ENCODE assay signal across 9 cellular contexts in the genomic region with DNA sequence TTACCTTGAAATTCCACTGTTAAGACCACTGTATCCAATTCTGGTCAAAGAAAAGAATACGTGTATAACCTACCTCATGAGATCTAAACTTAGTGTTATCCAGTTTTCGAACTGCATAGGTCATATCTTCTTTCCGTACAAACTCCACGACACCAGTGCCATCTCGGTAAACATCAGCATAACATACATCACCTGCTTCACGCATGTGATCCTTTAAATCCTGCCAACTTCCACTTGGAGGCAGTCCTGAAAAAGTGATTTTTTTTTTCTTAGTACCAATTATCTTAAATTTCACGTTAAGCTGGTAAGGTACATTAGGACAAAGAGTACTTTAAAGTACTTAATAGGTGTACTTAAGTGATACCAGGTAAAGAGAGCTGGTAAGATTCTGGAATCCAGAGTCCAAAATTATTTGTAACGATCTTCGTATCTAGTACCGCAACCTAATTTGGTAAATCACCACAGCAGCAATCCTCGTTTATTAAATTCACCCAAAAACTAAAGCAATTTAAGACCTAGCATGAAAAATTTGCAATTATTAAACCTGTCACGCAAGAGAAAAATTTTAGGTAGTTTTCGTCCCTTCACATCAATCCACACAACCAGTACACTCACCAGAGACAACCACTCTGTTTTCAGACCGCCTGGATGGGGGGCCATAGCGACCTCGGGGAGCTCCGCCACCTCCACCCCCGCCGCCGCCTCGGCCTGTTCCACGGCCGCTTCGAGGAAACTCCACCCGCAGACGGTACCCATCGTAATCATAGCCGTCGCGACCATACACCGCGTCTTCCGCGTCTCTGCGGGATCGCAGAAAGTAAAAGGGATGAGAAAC. TPM values are rescaled to one million over a fixed set of nuclear protein-coding genes. Genes with fewer than 3 reads are reported as not detected.
DNase-seq lines count a peak whose midpoint lies in the region; ATAC-seq, FAIRE-seq and TF ChIP-seq lines count a peak whose summit lies in the region.
"Had no signal": no experiment of that assay in that cellular context is flagged by ENCODE, and none has a peak within 500 bp of the region (broad histone marks: within the 10 kb centered on the region; RNA-seq: fewer than 3 reads in every experiment).

No MANE protein-coding gene starts in this region.

- peak overlapping the region; percentile 100 for H3K4me3 Mint-ChIP-seq in activated CD8-positive, alpha-beta memory T cell treated with anti-CD3 and anti-CD28 coated beads, Interleukin-2, amount 10 ng/mL, durations not matched to agents 7 days and 5 days
- H3K4me3 Mint-ChIP-seq in activated naive CD8-positive, alpha-beta T cell treated with anti-CD3 and anti-CD28 coated beads, Interleukin-2, amount 50 U/mL, for 24 hours: peak overlapping the region; percentile 88

- peaks cover 49% of the 10 kb centered on the region for H4K20me1 ChIP-seq in HepG2 (ENCODE audit: insufficient read depth, low read length)

- H3K27ac ChIP-seq in HepG2 (ENCODE audit: extremely low read length, insufficient read depth, low read length) (peak overlapping the region; percentile 99), thyroid gland (peak overlapping the region; percentile 92 to 99 (median 99))

- in situ Hi-C loops in HepG2 (cut with HindIII; ENCODE audit: extremely low pct_ligation_motif_present, low pct_unique_long_range_greater_than_20kb): loop anchor here (5.0 kb wide), 1 partner anchor 81 kb away; no protein-coding TSS in a partner anchor

- POLR2A ChIA-PET in HepG2 (lab: Yijun Ruan, JAX): interaction anchor here (1.2 to 3.8 kb wide), 16 partner anchors 10 to 625 kb away, joined by 5 to 71 read pairs (median 18); partner anchors contain the start of genes DYNLL2, MRPS23 and VEZF1

- TF ChIP-seq EP300 in HepG2 (IDR thresholded peaks at IDR 0.05; ENCODE audit: low read depth in 2 of 2, low read length in 2 of 2): no peak
- no peak for TF ChIP-seq EP300 in HepG2 (CRISPR knock-in tag; IDR thresholded peaks at IDR 0.05; ENCODE audit: borderline replicate concordance)

- TF ChIP-seq POLR2A in HepG2 (IDR thresholded peaks at IDR 0.05; ENCODE audit: insufficient read depth in 1 of 2, low read depth in 2 of 2, low read length in 2 of 2): no peak
- no peak for TF ChIP-seq POLR2A in thyroid gland (IDR thresholded peaks at IDR 0.05)

- H3K79me2 ChIP-seq in HepG2 (ENCODE audit: insufficient read depth, low read length): peaks cover 54% of the 10 kb centered on the region

- H3K27me3 ChIP-seq in HepG2 (ENCODE audit: control insufficient read depth in 1 of 2, insufficient read depth in 2 of 2, low read length in 2 of 2) (no peaks in the 10 kb centered on the region; a peak in 1 of 5 replicates), thyroid gland (no peaks in the 10 kb centered on the region)

- H3K9me3 Mint-ChIP-seq in activated CD8-positive, alpha-beta memory T cell treated with anti-CD3 and anti-CD28 coated beads, Interleukin-2, amount 10 ng/mL, durations not matched to agents 7 days and 5 days (ENCODE audit: low read depth): no peaks in the 10 kb centered on the region
- no peaks in the 10 kb centered on the region for H3K9me3 Mint-ChIP-seq in activated naive CD8-positive, alpha-beta T cell treated with anti-CD3 and anti-CD28 coated beads, Interleukin-2, amount 50 U/mL, for 24 hours

- DNase-seq in activated CD8-positive, alpha-beta memory T cell treated with anti-CD3 and anti-CD28 coated beads, Interleukin-2, amount 10 ng/mL, durations not matched to agents 7 days and 5 days: no peak
- DNase-seq in activated CD8-positive, alpha-beta memory T cell treated with anti-CD3 and anti-CD28 coated beads for 24 hours: no peak
- no peak for DNase-seq in activated naive CD8-positive, alpha-beta T cell treated with anti-CD3 and anti-CD28 coated beads, Interleukin-2, amount 50 U/mL, for 24 hours
- DNase-seq in HepG2 (ENCODE audit: low spot score) (no peak), thyroid gland (no peak), hypothalamus (lab: John Stamatoyannopoulos, UW) (no peak)

- intact Hi-C loops in HepG2 (cut with micrococcal nuclease; ENCODE audit: unreplicated experiment): no loop called here
- intact Hi-C loops in thyroid gland (cut with DNase I): loop anchor here (2.0 to 5.0 kb wide), 2 partner anchors 77 to 106 kb away; partner anchors contain the start of gene DYNLL2

- no peak for TF ChIP-seq CTCF in HepG2 (CRISPR knock-in tag; IDR thresholded peaks at IDR 0.05)
- no peak for TF ChIP-seq CTCF in thyroid gland (IDR thresholded peaks at IDR 0.05)

- H3K4me3 ChIP-seq in HepG2 (replicated peaks in 1 of 3; ENCODE audit: insufficient read depth in 1 of 3, low read depth in 2 of 3, low read length in 3 of 3) (peak overlapping the region; percentile 79 to 99 (median 92)), thyroid gland (replicated peaks in 1 of 3) (peak overlapping the region; percentile 87 to 100 (median 98))

- H3K9me3 ChIP-seq in HepG2 (ENCODE audit: low read length) (no peaks in the 10 kb centered on the region), thyroid gland (no peaks in the 10 kb centered on the region)

- ATAC-seq in activated CD8-positive, alpha-beta memory T cell treated with anti-CD3 and anti-CD28 coated beads, Interleukin-2, amount 10 ng/mL, durations not matched to agents 7 days and 5 days: peak; percentile 4
- ATAC-seq in activated naive CD8-positive, alpha-beta T cell treated with anti-CD3 and anti-CD28 coated beads, Interleukin-2, amount 50 U/mL, for 24 hours: no peak
- ATAC-seq in HepG2: no peak
- no peak for ATAC-seq in HG03025 (IDR thresholded peaks at IDR 0.05; ENCODE audit: low FRiP score, unreplicated experiment)
- no peak for ATAC-seq in GM19023 (IDR thresholded peaks at IDR 0.05; ENCODE audit: unreplicated experiment)

- H3K4me1 Mint-ChIP-seq in activated CD8-positive, alpha-beta memory T cell treated with anti-CD3 and anti-CD28 coated beads, Interleukin-2, amount 10 ng/mL, durations not matched to agents 7 days and 5 days: peaks cover 51% of the 10 kb centered on the region
- peaks cover 76% of the 10 kb centered on the region for H3K4me1 Mint-ChIP-seq in activated naive CD8-positive, alpha-beta T cell treated with anti-CD3 and anti-CD28 coated beads, Interleukin-2, amount 50 U/mL, for 24 hours

- CTCF ChIA-PET in activated CD8-positive, alpha-beta memory T cell treated with anti-CD3 and anti-CD28 coated beads, Interleukin-2, amount 10 ng/mL, durations not matched to agents 7 days and 5 days (lab: Charles Lee): interaction anchor here (0.6 to 2.7 kb wide), 7 partner anchors 9 to 149 kb away, joined by 3 to 11 read pairs (median 5); no protein-coding TSS in a partner anchor
- CTCF ChIA-PET in HepG2 (lab: Yijun Ruan, JAX; ENCODE audit: low intra/inter-chr PET ratio, low total read pairs): interaction anchor here (1.2 kb wide), 1 partner anchor 107 kb away, joined by 3 read pairs; no protein-coding TSS in a partner anchor

- H3K4me2 ChIP-seq in HepG2 (ENCODE audit: low read depth, low read length): peak overlapping the region; percentile 91

- H3K4me1 ChIP-seq in HepG2 (ENCODE audit: insufficient read depth, low read length): peaks cover 65% of the 10 kb centered on the region
- H3K4me1 ChIP-seq in thyroid gland: peaks cover 17 to 24% of the 10 kb centered on the region in 2 donors

- H2AFZ ChIP-seq in HepG2 (ENCODE audit: low read length): no peak overlapping the region

- H3K27me3 Mint-ChIP-seq in activated CD8-positive, alpha-beta memory T cell treated with anti-CD3 and anti-CD28 coated beads, Interleukin-2, amount 10 ng/mL, durations not matched to agents 7 days and 5 days: no peaks in the 10 kb centered on the region
- H3K27me3 Mint-ChIP-seq in activated naive CD8-positive, alpha-beta T cell treated with anti-CD3 and anti-CD28 coated beads, Interleukin-2, amount 50 U/mL, for 24 hours: peaks cover 4% of the 10 kb centered on the region

- no peak for TF ChIP-seq RAD21 in HepG2 (CRISPR knock-in tag; IDR thresholded peaks at IDR 0.05)

- H3K36me3 Mint-ChIP-seq in activated CD8-positive, alpha-beta memory T cell treated with anti-CD3 and anti-CD28 coated beads, Interleukin-2, amount 10 ng/mL, durations not matched to agents 7 days and 5 days: peaks cover 59% of the 10 kb centered on the region
- H3K36me3 Mint-ChIP-seq in activated naive CD8-positive, alpha-beta T cell treated with anti-CD3 and anti-CD28 coated beads, Interleukin-2, amount 50 U/mL, for 24 hours (ENCODE audit: low read depth): peaks cover 83% of the 10 kb centered on the region

- H3K9ac ChIP-seq in HepG2 (ENCODE audit: insufficient read depth, low read depth, low read length): peak overlapping the region; percentile 100

- 1% methylated on average over 34 of the region's 36 CpGs for WGBS in HepG2 (ENCODE audit: low lambda C conversion rate)
- WGBS in thyroid gland, 2 donors: 8% methylated on average over 25 to 32 of the region's 36 CpGs

- BruUV-seq in HepG2 (replicated peaks; lab: Mats Ljungman, UMichigan): no TSS peak

- H3K36me3 ChIP-seq in HepG2 (replicated peaks in 1 of 2; ENCODE audit: control insufficient read depth in 1 of 2, insufficient read depth in 2 of 2, low read length in 2 of 2): peaks cover 4 to 43% of the 10 kb centered on the region in 2 experiments
- peaks cover 29 to 38% of the 10 kb centered on the region in 2 donors for H3K36me3 ChIP-seq in thyroid gland

- no peak for FAIRE-seq in HepG2 (lab: Jason Lieb, UNC)
- FAIRE-seq: G401.6 had no signal

- H3K27ac Mint-ChIP-seq in activated CD8-positive, alpha-beta memory T cell treated with anti-CD3 and anti-CD28 coated beads, Interleukin-2, amount 10 ng/mL, durations not matched to agents 7 days and 5 days: peak overlapping the region; percentile 100
- peak overlapping the region; percentile 100 for H3K27ac Mint-ChIP-seq in activated naive CD8-positive, alpha-beta T cell treated with anti-CD3 and anti-CD28 coated beads, Interleukin-2, amount 50 U/mL, for 24 hours

RNA-seq across cellular contexts. Expression of gene SRSF1, which starts 1.1 kb away (rescaled TPM):
- 100 to 1,000 TPM; 365 to 418 TPM for total RNA-seq in activated CD8-positive, alpha-beta memory T cell treated with anti-CD3 and anti-CD28 coated beads, Interleukin-2, amount 10 ng/mL, durations not matched to agents 7 days and 5 days
- 445 and 520 TPM in 2 replicates for total RNA-seq in HepG2 (2016; rRNA removed; fragmentation: Illumina TruSeq; extraction: Trizol)
- 40.7 and 51.5 TPM in 2 replicates for total RNA-seq in HepG2 (2016; cell fraction: cytosol; rRNA removed; fragmentation: Illumina TruSeq; extraction: Trizol; ENCODE audit: low read depth)
- total RNA-seq in HepG2 (2016; cell fraction: insoluble cytoplasmic fraction; rRNA removed; fragmentation: Illumina TruSeq; extraction: Trizol): 472 and 528 TPM in 2 replicates
- total RNA-seq in HepG2 (2016; cell fraction: membrane; rRNA removed; fragmentation: Illumina TruSeq; extraction: Trizol): 120 and 137 TPM in 2 replicates
- total RNA-seq in HepG2 (2016; cell fraction: nucleus; rRNA removed; fragmentation: Illumina TruSeq; extraction: Trizol): 332 and 353 TPM in 2 replicates
- polyA plus RNA-seq in HepG2 (2011; rRNA removed): 142 and 144 TPM in 2 replicates
- polyA plus RNA-seq in HepG2 (2011; cell fraction: cytosol; rRNA removed): 61.9 and 82.9 TPM in 2 replicates
- 1,130 and 1,625 TPM in 2 replicates for polyA plus RNA-seq in HepG2 (2011; cell fraction: nucleus; rRNA removed)
- polyA plus RNA-seq in HepG2 (2012): 96.9 and 161 TPM in 2 replicates
- 19.4 and 20.4 TPM in 2 replicates for polyA plus RNA-seq in HepG2 (2016; cell fraction: cytosol; fragmentation: Illumina TruSeq; extraction: Trizol; ENCODE audit: low read depth)
- 411 and 445 TPM in 2 replicates for polyA plus RNA-seq in HepG2 (2016; cell fraction: insoluble cytoplasmic fraction; fragmentation: Illumina TruSeq; extraction: Trizol; ENCODE audit: low read depth)
- polyA plus RNA-seq in HepG2 (2016; cell fraction: membrane; fragmentation: Illumina TruSeq; extraction: Trizol; ENCODE audit: low read depth): 54.7 and 57.3 TPM in 2 replicates
- 359 and 383 TPM in 2 replicates for polyA plus RNA-seq in HepG2 (2016; cell fraction: nucleus; fragmentation: Illumina TruSeq; extraction: Trizol; ENCODE audit: insufficient read depth, low read depth)
- polyA minus RNA-seq in HepG2 (2011; rRNA and poly(A)+ RNA removed; ENCODE audit: low replicate concordance): 673 and 710 TPM in 2 replicates
- 78.3 and 89.3 TPM in 2 replicates for polyA minus RNA-seq in HepG2 (2011; cell fraction: cytosol; rRNA and poly(A)+ RNA removed)
- polyA minus RNA-seq in HepG2 (2011; cell fraction: nucleus; rRNA and poly(A)+ RNA removed): 1,057 and 1,237 TPM in 2 replicates
- 100 to 1,000 TPM; 181 to 266 (median 214) TPM for total RNA-seq in thyroid gland

RNA-seq across cellular contexts. Expression of gene VEZF1, which starts 17.9 kb away (rescaled TPM):
- total RNA-seq in activated CD8-positive, alpha-beta memory T cell treated with anti-CD3 and anti-CD28 coated beads, Interleukin-2, amount 10 ng/mL, durations not matched to agents 7 days and 5 days: 10 to 100 TPM; 33.2 to 37.6 TPM
- 45.9 and 48.0 TPM in 2 replicates for total RNA-seq in HepG2 (2016; rRNA removed; fragmentation: Illumina TruSeq; extraction: Trizol)
- 8.8 and 10.8 TPM in 2 replicates for total RNA-seq in HepG2 (2016; cell fraction: cytosol; rRNA removed; fragmentation: Illumina TruSeq; extraction: Trizol; ENCODE audit: low read depth)
- 41.9 and 43.4 TPM in 2 replicates for total RNA-seq in HepG2 (2016; cell fraction: insoluble cytoplasmic fraction; rRNA removed; fragmentation: Illumina TruSeq; extraction: Trizol)
- 42.3 and 48.6 TPM in 2 replicates for total RNA-seq in HepG2 (2016; cell fraction: membrane; rRNA removed; fragmentation: Illumina TruSeq; extraction: Trizol)
- total RNA-seq in HepG2 (2016; cell fraction: nucleus; rRNA removed; fragmentation: Illumina TruSeq; extraction: Trizol): 31.1 and 37.8 TPM in 2 replicates
- 41.3 and 49.7 TPM in 2 replicates for polyA plus RNA-seq in HepG2 (2011; rRNA removed)
- polyA plus RNA-seq in HepG2 (2011; cell fraction: cytosol; rRNA removed): 27.7 and 34.7 TPM in 2 replicates
- 30.2 and 33.3 TPM in 2 replicates for polyA plus RNA-seq in HepG2 (2011; cell fraction: nucleus; rRNA removed)
- polyA plus RNA-seq in HepG2 (2012): 38.9 and 45.7 TPM in 2 replicates
- 7.1 and 7.4 TPM in 2 replicates for polyA plus RNA-seq in HepG2 (2016; cell fraction: cytosol; fragmentation: Illumina TruSeq; extraction: Trizol; ENCODE audit: low read depth)
- 34.8 and 42.4 TPM in 2 replicates for polyA plus RNA-seq in HepG2 (2016; cell fraction: insoluble cytoplasmic fraction; fragmentation: Illumina TruSeq; extraction: Trizol; ENCODE audit: low read depth)
- 22.0 and 25.5 TPM in 2 replicates for polyA plus RNA-seq in HepG2 (2016; cell fraction: membrane; fragmentation: Illumina TruSeq; extraction: Trizol; ENCODE audit: low read depth)
- polyA plus RNA-seq in HepG2 (2016; cell fraction: nucleus; fragmentation: Illumina TruSeq; extraction: Trizol; ENCODE audit: insufficient read depth, low read depth): 46.2 and 49.1 TPM in 2 replicates
- 41.4 and 56.9 TPM in 2 replicates for polyA minus RNA-seq in HepG2 (2011; rRNA and poly(A)+ RNA removed; ENCODE audit: low replicate concordance)
- 31.2 and 37.3 TPM in 2 replicates for polyA minus RNA-seq in HepG2 (2011; cell fraction: cytosol; rRNA and poly(A)+ RNA removed)
- 32.7 and 46.6 TPM in 2 replicates for polyA minus RNA-seq in HepG2 (2011; cell fraction: nucleus; rRNA and poly(A)+ RNA removed)
- 100 to 1,000 TPM in 1 of 4 donors, 10 to 100 TPM in 3; 88.5 to 147 (median 91.4) TPM for total RNA-seq in thyroid gland

RNA-seq across cellular contexts. Expression of gene CUEDC1, which starts 50.7 kb away (rescaled TPM):
- not detected for total RNA-seq in activated CD8-positive, alpha-beta memory T cell treated with anti-CD3 and anti-CD28 coated beads, Interleukin-2, amount 10 ng/mL, durations not matched to agents 7 days and 5 days
- total RNA-seq in HepG2 (2016; rRNA removed; fragmentation: Illumina TruSeq; extraction: Trizol) (4.2 and 7.4 TPM in 2 replicates), thyroid gland (10 to 100 TPM; 25.6 to 32.3 (median 29.9) TPM)
- total RNA-seq in HepG2 (2016; cell fraction: cytosol; rRNA removed; fragmentation: Illumina TruSeq; extraction: Trizol; ENCODE audit: low read depth): 4.1 and 4.7 TPM in 2 replicates
- total RNA-seq in HepG2 (2016; cell fraction: insoluble cytoplasmic fraction; rRNA removed; fragmentation: Illumina TruSeq; extraction: Trizol): 3.5 and 7.9 TPM in 2 replicates
- 7.6 and 8.6 TPM in 2 replicates for total RNA-seq in HepG2 (2016; cell fraction: membrane; rRNA removed; fragmentation: Illumina TruSeq; extraction: Trizol)
- total RNA-seq in HepG2 (2016; cell fraction: nucleus; rRNA removed; fragmentation: Illumina TruSeq; extraction: Trizol): 9.6 and 11.9 TPM in 2 replicates
- polyA plus RNA-seq in HepG2 (2011; rRNA removed): 12.9 and 14.4 TPM in 2 replicates
- 8.1 and 8.6 TPM in 2 replicates for polyA plus RNA-seq in HepG2 (2011; cell fraction: cytosol; rRNA removed)
- 36.7 and 43.5 TPM in 2 replicates for polyA plus RNA-seq in HepG2 (2011; cell fraction: nucleus; rRNA removed)
- 9.8 and 10.2 TPM in 2 replicates for polyA plus RNA-seq in HepG2 (2012)
- 9.4 and 11.1 TPM in 2 replicates for polyA plus RNA-seq in HepG2 (2016; cell fraction: cytosol; fragmentation: Illumina TruSeq; extraction: Trizol; ENCODE audit: low read depth)
- 9.2 and 10.0 TPM in 2 replicates for polyA plus RNA-seq in HepG2 (2016; cell fraction: insoluble cytoplasmic fraction; fragmentation: Illumina TruSeq; extraction: Trizol; ENCODE audit: low read depth)
- 15.4 and 16.0 TPM in 2 replicates for polyA plus RNA-seq in HepG2 (2016; cell fraction: membrane; fragmentation: Illumina TruSeq; extraction: Trizol; ENCODE audit: low read depth)
- polyA plus RNA-seq in HepG2 (2016; cell fraction: nucleus; fragmentation: Illumina TruSeq; extraction: Trizol; ENCODE audit: insufficient read depth, low read depth): 33.7 and 36.2 TPM in 2 replicates
- polyA minus RNA-seq in HepG2 (2011; rRNA and poly(A)+ RNA removed; ENCODE audit: low replicate concordance): 2.9 and 6.8 TPM in 2 replicates
- polyA minus RNA-seq in HepG2 (2011; cell fraction: cytosol; rRNA and poly(A)+ RNA removed): 5.1 and 7.3 TPM in 2 replicates
- polyA minus RNA-seq in HepG2 (2011; cell fraction: nucleus; rRNA and poly(A)+ RNA removed): 6.6 and 8.2 TPM in 2 replicates
